ENCODE assay signal across 1 cellular context in the genomic region with DNA sequence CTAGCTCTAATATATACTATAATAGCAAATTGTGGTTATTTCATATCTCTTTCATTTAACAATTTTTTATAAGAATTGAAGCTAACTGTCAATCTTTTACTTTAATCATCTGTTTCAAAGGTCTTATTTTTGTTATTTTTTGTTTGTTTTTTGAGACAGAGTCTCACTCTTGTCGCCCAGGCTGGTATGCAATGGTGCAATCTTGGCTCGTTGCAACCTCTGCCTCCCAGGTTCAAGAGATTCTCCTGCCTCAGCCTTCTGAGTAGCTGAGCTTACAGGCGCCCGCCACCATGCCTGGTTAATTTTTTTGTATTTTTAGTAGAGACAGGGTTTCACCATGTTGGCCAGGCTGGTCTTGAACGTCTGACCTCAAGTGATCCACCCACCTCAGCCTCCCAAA. TPM values are rescaled to one million over a fixed set of nuclear protein-coding genes. Genes with fewer than 3 reads are reported as not detected.
"Had no signal": no experiment of that assay in that cellular context is flagged by ENCODE, and none has a peak within 500 bp of the region (broad histone marks: within the 10 kb centered on the region; RNA-seq: fewer than 3 reads in every experiment).

No MANE protein-coding gene starts in this region.

RNA-seq across cellular contexts. Expression of a gene that starts 30.1 kb away (rescaled TPM):
- total RNA-seq: GM12878 had no signal
